ENCODE assay signal across 11 cellular contexts in genomic region chr2:45637440-45637839, GRCh38.
DNase-seq lines count a peak whose midpoint lies in the region; ATAC-seq lines count a peak whose summit lies in the region.
"Had no signal": no experiment of that assay in that cellular context is flagged by ENCODE, and none has a peak within 500 bp of the region (broad histone marks: within the 10 kb centered on the region; RNA-seq: fewer than 3 reads in every experiment).

No MANE protein-coding gene starts in this region.

- DNase-seq in RPMI8226, result peak; percentile 52
- peak; percentile 47 for DNase-seq in kidney glomerular epithelial cell (lab: John Stamatoyannopoulos, UW)
- no peak for DNase-seq in NCI-H526 (lab: John Stamatoyannopoulos, UW)
- no peak for DNase-seq in NCI-H524 (lab: John Stamatoyannopoulos, UW)
- DNase-seq in C1 segment of cervical spinal cord (lab: John Stamatoyannopoulos, UW), result no peak
- no peak for DNase-seq in hypothalamus (lab: John Stamatoyannopoulos, UW)
- DNase-seq: NCI-H2107, posterior cingulate gyrus, T-helper 9 cell had no signal

- ATAC-seq in GM18502 (IDR thresholded peaks at IDR 0.05; ENCODE audit: poor library complexity, unreplicated experiment) (peak; percentile 62), HG02759 (IDR thresholded peaks at IDR 0.05; ENCODE audit: unreplicated experiment) (peak; percentile 81)

Comparison
In these comparisons a context has a peak if more than half of its experiments do, and no peak if none do; other contexts are left out.
1. DNase-seq: peak in RPMI8226 (single experiment) and kidney glomerular epithelial cell (single experiment); none in NCI-H526 (0 of 2), NCI-H524 (0 of 2), C1 segment of cervical spinal cord (0 of 14) and hypothalamus (0 of 51).